20 cellular contexts compared by ENCODE assay signal in the genomic region with DNA sequence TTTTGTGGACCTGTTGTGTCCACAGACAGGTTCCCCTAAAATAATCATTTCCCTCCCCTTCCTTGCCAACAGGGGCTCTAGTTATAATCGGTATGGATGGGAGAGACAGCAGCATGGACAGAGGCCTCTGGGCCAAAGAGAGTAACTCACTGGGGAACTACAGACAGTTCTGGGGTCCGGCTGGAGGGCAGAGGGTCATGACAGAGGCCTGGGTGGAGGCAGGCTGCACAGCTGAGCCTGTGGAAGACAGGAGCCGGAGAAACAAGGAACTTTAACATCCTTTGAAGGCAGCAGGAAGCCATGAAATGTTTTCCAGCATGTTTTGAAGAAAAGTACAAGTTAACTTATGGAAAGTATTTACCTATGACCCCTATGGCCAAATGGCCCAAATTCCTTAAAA.
DNase-seq lines count a peak whose midpoint lies in the region; ATAC-seq, FAIRE-seq and TF ChIP-seq lines count a peak whose summit lies in the region.
"Had no signal": no experiment of that assay in that cellular context is flagged by ENCODE, and none has a peak within 500 bp of the region (broad histone marks: within the 10 kb centered on the region; RNA-seq: fewer than 3 reads in every experiment).

No MANE protein-coding gene starts in this region.

- FAIRE-seq in K562 (lab: Jason Lieb, UNC): no peak
- FAIRE-seq: D721Med, G401.6, GM12891 had no signal

- H3K4me1 ChIP-seq in Loucy (ENCODE audit: insufficient read depth, low read length, poor library complexity, severe bottlenecking): no peaks in the 10 kb centered on the region
- H3K4me1 ChIP-seq in K562 (replicated peaks in 1 of 2; ENCODE audit: control insufficient read depth in 2 of 2, insufficient read depth in 2 of 2, low read length in 2 of 2): peaks cover 16 to 18% of the 10 kb centered on the region in 2 experiments; a peak in 4 of 5 replicates

- H3K27me3 Mint-ChIP-seq in type B pancreatic cell: peaks cover 3% of the 10 kb centered on the region

- H3K4me1 Mint-ChIP-seq in stimulated activated effector memory CD8-positive, alpha-beta T cell treated with anti-CD3 and anti-CD28 coated beads, Interleukin-12 subunit alpha, Interleukin-12 subunit beta, amount 100 ng/mL, for 72 hours: peaks cover 18% of the 10 kb centered on the region
- H3K4me1 Mint-ChIP-seq in type B pancreatic cell (ENCODE audit: unreplicated experiment): peaks cover 14% of the 10 kb centered on the region

- H3K36me3 Mint-ChIP-seq in stimulated activated effector memory CD8-positive, alpha-beta T cell treated with anti-CD3 and anti-CD28 coated beads, Interleukin-12 subunit alpha, Interleukin-12 subunit beta, amount 100 ng/mL, for 72 hours: peaks cover 21% of the 10 kb centered on the region
- H3K36me3 Mint-ChIP-seq in type B pancreatic cell: no peaks in the 10 kb centered on the region
- H3K36me3 Mint-ChIP-seq: CD14-positive monocyte had no signal

- WGBS in K562 (ENCODE audit: insufficient coverage, low coverage, missing lambda C conversion rate): 47% methylated on average over 3 of the region's 3 CpGs

- H3K36me3 ChIP-seq in Loucy (ENCODE audit: insufficient read depth, low read length) (no peaks in the 10 kb centered on the region), K562 (ENCODE audit: control insufficient read depth, insufficient read depth, low read length) (no peaks in the 10 kb centered on the region)

- no peaks in the 10 kb centered on the region for H3F3A ChIP-seq in Loucy (ENCODE audit: low read depth)

- TF ChIP-seq CTCF in Loucy (conservative IDR thresholded peaks at IDR 0.05; ENCODE audit: low read length): no peak
- TF ChIP-seq CTCF in K562 (IDR thresholded peaks at IDR 0.05 in 2 of 3, conservative IDR thresholded peaks at IDR 0.05 in 1 of 3; ENCODE audit: insufficient read depth in 2 of 3, low read depth in 1 of 3, low read length in 3 of 3): no peak
- no peak for TF ChIP-seq CTCF in type B pancreatic cell (conservative IDR thresholded peaks at IDR 0.05)

- H4K20me1 ChIP-seq in Loucy (ENCODE audit: insufficient read depth, low read length, poor library complexity, severe bottlenecking): no peaks in the 10 kb centered on the region
- no peaks in the 10 kb centered on the region for H4K20me1 ChIP-seq in K562 (replicated peaks; ENCODE audit: control insufficient read depth, insufficient read depth, low read length)

- in situ Hi-C loops in K562 (cut with MboI): loop anchor here (5.0 to 25.0 kb wide), 3 partner anchors 372 to 695 kb away; partner anchors contain the start of gene C7orf33

- H3K9ac ChIP-seq in Loucy (ENCODE audit: low read depth, low read length, poor library complexity, severe bottlenecking): no peak overlapping the region
- H3K9ac ChIP-seq in K562 (ENCODE audit: insufficient read depth in 1 of 2, low read depth in 2 of 2, low read length in 2 of 2): peak overlapping the region in 1 of 2 experiments; percentile 22; a peak in 1 of 4 replicates

- H3K4me2 ChIP-seq in Loucy (ENCODE audit: low read depth, low read length, poor library complexity, severe bottlenecking) (no peak overlapping the region), K562 (ENCODE audit: insufficient read depth, low read length) (no peak overlapping the region)
- H3K4me2 ChIP-seq: GM23338 had no signal

- CTCF ChIA-PET in K562 (lab: Yijun Ruan, JAX; ENCODE audit: low intra/inter-chr PET ratio): no interaction called here

- H3K27me3 ChIP-seq in Loucy (ENCODE audit: insufficient read depth, low read length, poor library complexity, severe bottlenecking): no peaks in the 10 kb centered on the region
- no peaks in the 10 kb centered on the region for H3K27me3 ChIP-seq in K562 (ENCODE audit: control insufficient read depth in 2 of 2, insufficient read depth in 2 of 2, low read length in 2 of 2)

- TF ChIP-seq RAD21 in K562 (CRISPR knock-in tag; conservative IDR thresholded peaks at IDR 0.05 in 1 of 2, IDR thresholded peaks at IDR 0.05 in 1 of 2): no peak

- intact Hi-C loops in K562 (cut with micrococcal nuclease): loop anchor here (5.0 kb wide), 3 partner anchors 77 to 262 kb away; partner anchors contain the start of genes CUL1 and EZH2

- peak; percentile 22 for DNase-seq in activated effector memory CD4-positive, alpha-beta T cell treated with anti-CD3 and anti-CD28 coated beads, Interleukin-2, amount 50 U/mL, for 16 hours
- DNase-seq in activated effector memory CD4-positive, alpha-beta T cell treated with Interleukin-2 at 50 U/mL for 16 hours: no peak
- DNase-seq in K562 (ENCODE audit: extremely low read depth in 1 of 4, low spot score in 3 of 4): no peak
- no peak for DNase-seq in stimulated activated effector memory CD8-positive, alpha-beta T cell treated with anti-CD3 and anti-CD28 coated beads, Interleukin-12 subunit alpha, Interleukin-12 subunit beta, amount 100 ng/mL, for 72 hours (ENCODE audit: low spot score in 2 of 2)
- DNase-seq in type B pancreatic cell (ENCODE audit: extremely low spot score, unreplicated experiment): no peak
- DNase-seq: CD8-positive, alpha-beta T cell; COR-L47; DMS153; DMS79 treated with DMSO at 0.1 percent for 48 hours; EL; H7; IMR-90 had no signal

- H3K27ac Mint-ChIP-seq in stimulated activated effector memory CD8-positive, alpha-beta T cell treated with anti-CD3 and anti-CD28 coated beads, Interleukin-12 subunit alpha, Interleukin-12 subunit beta, amount 100 ng/mL, for 72 hours: peak overlapping the region; percentile 67
- H3K27ac Mint-ChIP-seq in type B pancreatic cell: no peak overlapping the region
- H3K27ac Mint-ChIP-seq: CD8-positive, alpha-beta T cell had no signal

- no peak for TF ChIP-seq EP300 in K562 (IDR thresholded peaks at IDR 0.05; ENCODE audit: low read length)

- no peak for TF ChIP-seq POLR2A in K562 (conservative IDR thresholded peaks at IDR 0.05)

- H3K9me3 ChIP-seq in Loucy (ENCODE audit: insufficient read depth, low read depth, low read length): no peaks in the 10 kb centered on the region
- H3K9me3 ChIP-seq in K562 (replicated peaks; ENCODE audit: control insufficient read depth, insufficient read depth, low read depth, low read length): no peaks in the 10 kb centered on the region

- no peak overlapping the region for H3K4me3 ChIP-seq in Loucy (ENCODE audit: low read length, poor library complexity, severe bottlenecking)
- no peak overlapping the region for H3K4me3 ChIP-seq in K562
- H3K4me3 ChIP-seq: GM23338 had no signal

- no peaks in the 10 kb centered on the region for H3K79me2 ChIP-seq in Loucy (ENCODE audit: insufficient read depth, low read length)
- no peaks in the 10 kb centered on the region for H3K79me2 ChIP-seq in K562 (ENCODE audit: control insufficient read depth, insufficient read depth, low read length)

- ATAC-seq in K562 (no peak), GM18861 (IDR thresholded peaks at IDR 0.05; ENCODE audit: unreplicated experiment) (no peak)
- ATAC-seq in stimulated activated effector memory CD8-positive, alpha-beta T cell treated with anti-CD3 and anti-CD28 coated beads, Interleukin-12 subunit alpha, Interleukin-12 subunit beta, amount 100 ng/mL, for 72 hours: no peak
- ATAC-seq: CD8-positive, alpha-beta T cell; GM23338 had no signal

- no peak overlapping the region for H3K4me3 Mint-ChIP-seq in stimulated activated effector memory CD8-positive, alpha-beta T cell treated with anti-CD3 and anti-CD28 coated beads, Interleukin-12 subunit alpha, Interleukin-12 subunit beta, amount 100 ng/mL, for 72 hours
- H3K4me3 Mint-ChIP-seq in type B pancreatic cell: no peak overlapping the region
- H3K4me3 Mint-ChIP-seq: CD14-positive monocyte; CD8-positive, alpha-beta T cell; GM23338 had no signal

- H3K9me3 Mint-ChIP-seq in stimulated activated effector memory CD8-positive, alpha-beta T cell treated with anti-CD3 and anti-CD28 coated beads, Interleukin-12 subunit alpha, Interleukin-12 subunit beta, amount 100 ng/mL, for 72 hours: no peaks in the 10 kb centered on the region
- H3K9me3 Mint-ChIP-seq in type B pancreatic cell: no peaks in the 10 kb centered on the region
- H3K9me3 Mint-ChIP-seq: CD14-positive monocyte; CD8-positive, alpha-beta T cell; GM23338 had no signal

- H2AFZ ChIP-seq in Loucy (ENCODE audit: low read length) (peak overlapping the region; percentile 48; the same call in 1 of the 2 replicates), K562 (ENCODE audit: low read depth, low read length) (peak overlapping the region; percentile 41)
- H2AFZ ChIP-seq: GM23338 had no signal

- H3K27ac ChIP-seq in K562 (ENCODE audit: extremely low read depth, low read depth, low read length): no peak overlapping the region
- H3K27ac ChIP-seq: 22Rv1 had no signal

- no TSS peak for BruUV-seq in K562 (replicated peaks; lab: Mats Ljungman, UMichigan)

- POLR2A ChIA-PET in K562 (lab: Yijun Ruan, JAX): interaction anchor here (0.6 kb wide), 1 partner anchor 187 kb away, joined by 3 read pairs; no protein-coding TSS in a partner anchor

- no peaks in the 10 kb centered on the region for H3K9me2 ChIP-seq in Loucy (replicated peaks; ENCODE audit: low read depth, low read length)

- no peaks in the 10 kb centered on the region for H3K9me1 ChIP-seq in K562 (ENCODE audit: control insufficient read depth, insufficient read depth, low read length)

TF ChIP-seq in K562, 482 proteins besides CTCF, POLR2A, EP300 and RAD21 (continues in another document):
- no peak for TF ChIP-seq ZNF24 (IDR thresholded peaks at IDR 0.05)
- no peak for TF ChIP-seq SUPT5H (IDR thresholded peaks at IDR 0.05)
- no peak for TF ChIP-seq PHTF2 (CRISPR knock-in tag; IDR thresholded peaks at IDR 0.05)
- no peak for TF ChIP-seq PTBP1 (IDR thresholded peaks at IDR 0.05; ENCODE audit: low read depth, low read length)
- TF ChIP-seq MEIS2 (IDR thresholded peaks at IDR 0.05; ENCODE audit: partially characterized antibody): no peak
- TF ChIP-seq KDM4B (IDR thresholded peaks at IDR 0.05; ENCODE audit: borderline replicate concordance in 2 of 2, low read depth in 1 of 2): no peak
- TF ChIP-seq ELF1 (tag; IDR thresholded peaks at IDR 0.05): no peak
- TF ChIP-seq STAT5B (CRISPR knock-in tag; IDR thresholded peaks at IDR 0.05): no peak
- TF ChIP-seq RBM17 (IDR thresholded peaks at IDR 0.05; ENCODE audit: borderline replicate concordance, low read depth, low read length): no peak
- no peak for TF ChIP-seq NR2C1 (IDR thresholded peaks at IDR 0.05)
- no peak for TF ChIP-seq NR2C1 (tag; IDR thresholded peaks at IDR 0.05)
- TF ChIP-seq ZBTB12 (CRISPR knock-in tag; IDR thresholded peaks at IDR 0.05): no peak
- TF ChIP-seq SMAD2 (IDR thresholded peaks at IDR 0.05; ENCODE audit: low read depth, low read length): no peak
